Comparison of ENCODE assay signal across 7 cellular contexts in genomic region chr19:49664171-49665070, GRCh38. TPM values are rescaled to one million over a fixed set of nuclear protein-coding genes. Genes with fewer than 3 reads are reported as not detected.
DNase-seq lines count a peak whose midpoint lies in the region; ATAC-seq and TF ChIP-seq lines count a peak whose summit lies in the region.

No MANE protein-coding gene starts in this region.

- H3K9me3 ChIP-seq in Panc1 (ENCODE audit: control insufficient read depth, insufficient read depth, low read depth, low read length) (no peaks in the 10 kb centered on the region), fibroblast of lung (ENCODE audit: control insufficient read depth, insufficient read depth, low read depth, low read length) (no peaks in the 10 kb centered on the region)
- H3K9me3 ChIP-seq in naive thymus-derived CD4-positive, alpha-beta T cell (ENCODE audit: control insufficient read depth in 2 of 3, low read length in 3 of 3): no peaks in the 10 kb centered on the region

- POLR2A ChIA-PET in Panc1 (lab: Charles Lee): interaction anchor here (0.6 to 0.8 kb wide), 3 partner anchors 12 to 189 kb away, joined by 3 to 5 read pairs (median 4); partner anchors contain the start of genes PRMT1 and RRAS
- POLR2A ChIA-PET in naive thymus-derived CD4-positive, alpha-beta T cell (lab: Charles Lee): interaction anchor here (0.7 to 14.1 kb wide), 19 partner anchors 9 to 671 kb away, joined by 3 to 187 read pairs (median 5); partner anchors contain the start of genes AKT1S1, FUZ, GYS1 and NOSIP

- TSS peak; percentile 88 for BruUV-seq in Panc1 (replicated peaks; lab: Mats Ljungman, UMichigan)

- H3K27me3 ChIP-seq in Panc1 (ENCODE audit: control insufficient read depth, insufficient read depth, low read length): no peaks in the 10 kb centered on the region
- no peaks in the 10 kb centered on the region for H3K27me3 ChIP-seq in fibroblast of lung (ENCODE audit: control insufficient read depth, insufficient read depth, low read length)
- no peaks in the 10 kb centered on the region for H3K27me3 ChIP-seq in naive thymus-derived CD4-positive, alpha-beta T cell (ENCODE audit: control insufficient read depth in 2 of 2, insufficient read depth in 2 of 2, low read length in 2 of 2)

- peaks cover 16% of the 10 kb centered on the region for H3K79me2 ChIP-seq in fibroblast of lung (ENCODE audit: control insufficient read depth, insufficient read depth, low read length)

- peak overlapping the region; percentile 30 for H2AFZ ChIP-seq in fibroblast of lung (ENCODE audit: low read length)

- peak overlapping the region; percentile 93 for H3K27ac Mint-ChIP-seq in activated T-helper 1 cell treated with anti-CD3 and anti-CD28 coated beads, Interleukin-12 subunit alpha, Interleukin-12 subunit beta, Interleukin-2, Interleukin-4 antibody, amounts not matched to agents 30 ng/mL and 10 ng/mL and 1 ng/mL, durations not matched to agents 14 hours and 24 hours and 36 hours
- peak overlapping the region; percentile 96 to 99 (median 97) for H3K27ac Mint-ChIP-seq in naive thymus-derived CD4-positive, alpha-beta T cell
- H3K27ac Mint-ChIP-seq in stimulated activated memory B cell treated with anti-CD40 and anti-IgM and Interleukin-4, amounts not matched to agents 10 μg/mL and 1 μg/mL and 100 μg/mL, for 72 hours: peak overlapping the region; percentile 97

- peak; percentile 40 for DNase-seq in KG1 (lab: John Stamatoyannopoulos, UW)
- no peak for DNase-seq in Panc1 (ENCODE audit: low read depth, low spot score)
- peak; percentile 77 for DNase-seq in activated T-helper 1 cell treated with anti-CD3 and anti-CD28 coated beads, Interleukin-12 subunit alpha, Interleukin-12 subunit beta, Interleukin-2, Interleukin-4 antibody, amounts not matched to agents 30 ng/mL and 10 ng/mL and 1 ng/mL, durations not matched to agents 14 hours and 24 hours and 36 hours (ENCODE audit: low spot score)
- peak; percentile 68 to 69 for DNase-seq in fibroblast of lung (ENCODE audit: low read depth in 2 of 2)
- peak; percentile 77 to 89 (median 88) for DNase-seq in naive thymus-derived CD4-positive, alpha-beta T cell

- no peaks in the 10 kb centered on the region for H3K27me3 Mint-ChIP-seq in activated T-helper 1 cell treated with anti-CD3 and anti-CD28 coated beads, Interleukin-12 subunit alpha, Interleukin-12 subunit beta, Interleukin-2, Interleukin-4 antibody, amounts not matched to agents 30 ng/mL and 10 ng/mL and 1 ng/mL, durations not matched to agents 14 hours and 24 hours and 36 hours (ENCODE audit: insufficient read depth)
- H3K27me3 Mint-ChIP-seq in naive thymus-derived CD4-positive, alpha-beta T cell: peaks cover 0 to 2% (median 0%) of the 10 kb centered on the region in 5 donors
- H3K27me3 Mint-ChIP-seq in stimulated activated memory B cell treated with anti-CD40 and anti-IgM and Interleukin-4, amounts not matched to agents 10 μg/mL and 1 μg/mL and 100 μg/mL, for 72 hours: no peaks in the 10 kb centered on the region

- H3K9ac ChIP-seq in fibroblast of lung (ENCODE audit: insufficient read depth, low read length): peak overlapping the region; percentile 77

- H3K4me1 ChIP-seq in Panc1 (ENCODE audit: control insufficient read depth, insufficient read depth, low read length) (peaks cover 2% of the 10 kb centered on the region; the same call in 1 of the 2 replicates), fibroblast of lung (ENCODE audit: control insufficient read depth, extremely low read depth, insufficient read depth, low read length) (peaks cover 5% of the 10 kb centered on the region)
- H3K4me1 ChIP-seq in naive thymus-derived CD4-positive, alpha-beta T cell (ENCODE audit: control insufficient read depth in 2 of 2, insufficient read depth in 2 of 2, low read length in 2 of 2): peaks cover 23% of the 10 kb centered on the region in 2 donors

- H3K36me3 ChIP-seq in Panc1 (ENCODE audit: control insufficient read depth, insufficient read depth, low read length) (peaks cover 10% of the 10 kb centered on the region; the same call in 1 of the 2 replicates), fibroblast of lung (ENCODE audit: control insufficient read depth, insufficient read depth, low read length) (peaks cover 18% of the 10 kb centered on the region)
- peaks cover 0 to 47% (median 15%) of the 10 kb centered on the region in 3 experiments for H3K36me3 ChIP-seq in naive thymus-derived CD4-positive, alpha-beta T cell (ENCODE audit: control insufficient read depth in 2 of 3, insufficient read depth in 3 of 3, low read length in 3 of 3)

- no peaks in the 10 kb centered on the region for H4K20me1 ChIP-seq in fibroblast of lung (ENCODE audit: control insufficient read depth, extremely low read depth, insufficient read depth, low read length)

- H3K4me3 ChIP-seq in Panc1 (ENCODE audit: low read depth in 2 of 2, low read length in 2 of 2): peak overlapping the region; percentile 71 to 95
- H3K4me3 ChIP-seq in fibroblast of lung (replicated peaks in 1 of 4; ENCODE audit: control extremely low read depth in 1 of 4, insufficient read depth in 1 of 4, low read depth in 3 of 4, low read length in 4 of 4): peak overlapping the region; percentile 77 to 99 (median 90)
- H3K4me3 ChIP-seq in naive thymus-derived CD4-positive, alpha-beta T cell (ENCODE audit: low read length): peak overlapping the region; percentile 95

- in situ Hi-C loops in Panc1 (cut with HindIII; ENCODE audit: low pct_unique_long_range_greater_than_20kb, low sequenced_read_pairs): no loop called here

- intact Hi-C loops in Panc1 (cut with micrococcal nuclease; ENCODE audit: unreplicated experiment): no loop called here
- intact Hi-C loops in activated T-helper 1 cell treated with anti-CD3 and anti-CD28 coated beads, Interleukin-12 subunit alpha, Interleukin-12 subunit beta, Interleukin-2, Interleukin-4 antibody, amounts not matched to agents 30 ng/mL and 10 ng/mL and 1 ng/mL, durations not matched to agents 14 hours and 24 hours and 36 hours (cut with micrococcal nuclease): loop anchor here (1.0 kb wide), 4 partner anchors 12 to 74 kb away; partner anchors contain the start of gene SCAF1
- intact Hi-C loops in naive thymus-derived CD4-positive, alpha-beta T cell (cut with micrococcal nuclease): loop anchor here (1.0 to 2.0 kb wide), 10 partner anchors 12 to 546 kb away; partner anchors contain the start of genes AKT1S1 (in 1 of the 2), ALDH16A1 (in 1 of the 2), C19orf73 (in 1 of the 2) and NOSIP (in 1 of the 2)

- no peaks in the 10 kb centered on the region for H3K9me3 Mint-ChIP-seq in activated T-helper 1 cell treated with anti-CD3 and anti-CD28 coated beads, Interleukin-12 subunit alpha, Interleukin-12 subunit beta, Interleukin-2, Interleukin-4 antibody, amounts not matched to agents 30 ng/mL and 10 ng/mL and 1 ng/mL, durations not matched to agents 14 hours and 24 hours and 36 hours
- H3K9me3 Mint-ChIP-seq in naive thymus-derived CD4-positive, alpha-beta T cell: peaks cover 0 to 4% (median 0%) of the 10 kb centered on the region in 11 donors
- no peaks in the 10 kb centered on the region for H3K9me3 Mint-ChIP-seq in stimulated activated memory B cell treated with anti-CD40 and anti-IgM and Interleukin-4, amounts not matched to agents 10 μg/mL and 1 μg/mL and 100 μg/mL, for 72 hours

- no peak for TF ChIP-seq CTCF in Panc1 (IDR thresholded peaks at IDR 0.05)
- TF ChIP-seq CTCF in fibroblast of lung (conservative IDR thresholded peaks at IDR 0.05 in 1 of 2, IDR thresholded peaks at IDR 0.05 in 1 of 2; ENCODE audit: low read depth in 1 of 2, low read length in 2 of 2): no peak

- H3K4me2 ChIP-seq in fibroblast of lung (ENCODE audit: extremely low read depth, insufficient read depth, low read length): peak overlapping the region; percentile 92

- H3K4me3 Mint-ChIP-seq in activated T-helper 1 cell treated with anti-CD3 and anti-CD28 coated beads, Interleukin-12 subunit alpha, Interleukin-12 subunit beta, Interleukin-2, Interleukin-4 antibody, amounts not matched to agents 30 ng/mL and 10 ng/mL and 1 ng/mL, durations not matched to agents 14 hours and 24 hours and 36 hours: peak overlapping the region; percentile 98
- H3K4me3 Mint-ChIP-seq in naive thymus-derived CD4-positive, alpha-beta T cell: peak overlapping the region; percentile 97 to 100 (median 99)
- peak overlapping the region; percentile 100 for H3K4me3 Mint-ChIP-seq in stimulated activated memory B cell treated with anti-CD40 and anti-IgM and Interleukin-4, amounts not matched to agents 10 μg/mL and 1 μg/mL and 100 μg/mL, for 72 hours

- H3K27ac ChIP-seq in Panc1 (ENCODE audit: low read length): peak overlapping the region; percentile 90
- H3K27ac ChIP-seq in fibroblast of lung (ENCODE audit: insufficient read depth, low read length): peak overlapping the region; percentile 89
- peak overlapping the region; percentile 80 for H3K27ac ChIP-seq in naive thymus-derived CD4-positive, alpha-beta T cell (ENCODE audit: low read depth, low read length)

- H3K36me3 Mint-ChIP-seq in activated T-helper 1 cell treated with anti-CD3 and anti-CD28 coated beads, Interleukin-12 subunit alpha, Interleukin-12 subunit beta, Interleukin-2, Interleukin-4 antibody, amounts not matched to agents 30 ng/mL and 10 ng/mL and 1 ng/mL, durations not matched to agents 14 hours and 24 hours and 36 hours (ENCODE audit: low read depth): peaks cover 27% of the 10 kb centered on the region
- peaks cover 0 to 17% (median 4%) of the 10 kb centered on the region in 5 donors for H3K36me3 Mint-ChIP-seq in naive thymus-derived CD4-positive, alpha-beta T cell
- H3K36me3 Mint-ChIP-seq in stimulated activated memory B cell treated with anti-CD40 and anti-IgM and Interleukin-4, amounts not matched to agents 10 μg/mL and 1 μg/mL and 100 μg/mL, for 72 hours: peaks cover 23% of the 10 kb centered on the region

- peaks cover 32% of the 10 kb centered on the region for H3K4me1 Mint-ChIP-seq in activated T-helper 1 cell treated with anti-CD3 and anti-CD28 coated beads, Interleukin-12 subunit alpha, Interleukin-12 subunit beta, Interleukin-2, Interleukin-4 antibody, amounts not matched to agents 30 ng/mL and 10 ng/mL and 1 ng/mL, durations not matched to agents 14 hours and 24 hours and 36 hours (ENCODE audit: low read depth)
- peaks cover 24 to 53% (median 42%) of the 10 kb centered on the region in 7 donors for H3K4me1 Mint-ChIP-seq in naive thymus-derived CD4-positive, alpha-beta T cell
- H3K4me1 Mint-ChIP-seq in stimulated activated memory B cell treated with anti-CD40 and anti-IgM and Interleukin-4, amounts not matched to agents 10 μg/mL and 1 μg/mL and 100 μg/mL, for 72 hours: peaks cover 56% of the 10 kb centered on the region

- CTCF ChIA-PET in Panc1 (lab: Charles Lee): interaction anchor here (0.8 kb wide), 1 partner anchor 8 kb away, joined by 6 read pairs; no protein-coding TSS in a partner anchor
- CTCF ChIA-PET in naive thymus-derived CD4-positive, alpha-beta T cell (lab: Charles Lee): interaction anchor here (0.7 to 2.2 kb wide), 5 partner anchors 7 to 118 kb away, joined by 3 to 8 read pairs (median 3); partner anchors contain the start of gene RRAS

- ATAC-seq in GM18502 (IDR thresholded peaks at IDR 0.05; ENCODE audit: poor library complexity, unreplicated experiment) (peak; percentile 41), Panc1 (peak; percentile 77)
- peak; percentile 82 for ATAC-seq in naive thymus-derived CD4-positive, alpha-beta T cell
- peak; percentile 79 for ATAC-seq in stimulated activated memory B cell treated with anti-CD40 and anti-IgM and Interleukin-4, amounts not matched to agents 10 μg/mL and 1 μg/mL and 100 μg/mL, for 72 hours

RNA-seq across cellular contexts. Expression of gene IRF3, which starts 1.2 kb away (rescaled TPM):
- total RNA-seq in Panc1 (2021; ENCODE audit: unreplicated experiment) (109 TPM), fibroblast of lung (55.2 and 61.1 TPM in 2 replicates)
- polyA plus RNA-seq in Panc1 (2012; ENCODE audit: insufficient read length): 176 TPM
- total RNA-seq in activated T-helper 1 cell treated with anti-CD3 and anti-CD28 coated beads, Interleukin-12 subunit alpha, Interleukin-12 subunit beta, Interleukin-2, Interleukin-4 antibody, amounts not matched to agents 30 ng/mL and 10 ng/mL and 1 ng/mL, durations not matched to agents 14 hours and 24 hours and 36 hours: 149 and 156 TPM in 2 replicates
- 22.0 TPM in 2 replicates for polyA plus RNA-seq in fibroblast of lung
- polyA plus RNA-seq in fibroblast of lung (2012): 51.0 and 63.9 TPM in 2 replicates
- 93.7 and 106 TPM in 2 replicates for polyA minus RNA-seq in fibroblast of lung (ENCODE audit: low replicate concordance)
- 100 to 1,000 TPM; 176 to 346 (median 212) TPM for total RNA-seq in naive thymus-derived CD4-positive, alpha-beta T cell
- 10 to 100 TPM; 55.5 to 80.7 TPM for polyA plus RNA-seq in naive thymus-derived CD4-positive, alpha-beta T cell

RNA-seq across cellular contexts. Expression of gene BCL2L12, which starts 1.3 kb away (rescaled TPM):
- total RNA-seq in Panc1 (2021; ENCODE audit: unreplicated experiment): 69.6 TPM
- polyA plus RNA-seq in Panc1 (2012; ENCODE audit: insufficient read length): 59.0 TPM
- 72.2 and 73.7 TPM in 2 replicates for total RNA-seq in activated T-helper 1 cell treated with anti-CD3 and anti-CD28 coated beads, Interleukin-12 subunit alpha, Interleukin-12 subunit beta, Interleukin-2, Interleukin-4 antibody, amounts not matched to agents 30 ng/mL and 10 ng/mL and 1 ng/mL, durations not matched to agents 14 hours and 24 hours and 36 hours
- total RNA-seq in fibroblast of lung: 2.6 and 4.8 TPM in 2 replicates
- polyA plus RNA-seq in fibroblast of lung: 5.0 and 9.8 TPM in 2 replicates
- polyA plus RNA-seq in fibroblast of lung (2012): 16.4 and 30.3 TPM in 2 replicates
- 8.0 and 10.2 TPM in 2 replicates for polyA minus RNA-seq in fibroblast of lung (ENCODE audit: low replicate concordance)
- 10 to 100 TPM; 11.3 to 57.2 (median 22.6) TPM for total RNA-seq in naive thymus-derived CD4-positive, alpha-beta T cell
- polyA plus RNA-seq in naive thymus-derived CD4-positive, alpha-beta T cell: 10 to 100 TPM; 11.4 to 14.8 TPM

RNA-seq across cellular contexts. Expression of gene PRMT1, which starts 12.7 kb away (rescaled TPM):
- 219 TPM for total RNA-seq in Panc1 (2021; ENCODE audit: unreplicated experiment)
- 317 TPM for polyA plus RNA-seq in Panc1 (2012; ENCODE audit: insufficient read length)
- 450 and 462 TPM in 2 replicates for total RNA-seq in activated T-helper 1 cell treated with anti-CD3 and anti-CD28 coated beads, Interleukin-12 subunit alpha, Interleukin-12 subunit beta, Interleukin-2, Interleukin-4 antibody, amounts not matched to agents 30 ng/mL and 10 ng/mL and 1 ng/mL, durations not matched to agents 14 hours and 24 hours and 36 hours
- 261 and 298 TPM in 2 replicates for total RNA-seq in fibroblast of lung
- 184 and 288 TPM in 2 replicates for polyA plus RNA-seq in fibroblast of lung
- 184 and 274 TPM in 2 replicates for polyA plus RNA-seq in fibroblast of lung (2012)
- polyA minus RNA-seq in fibroblast of lung (ENCODE audit: low replicate concordance): 306 and 417 TPM in 2 replicates
- total RNA-seq in naive thymus-derived CD4-positive, alpha-beta T cell: 100 to 1,000 TPM in 1 of 5 experiments, 10 to 100 TPM in 4; 73.1 to 169 (median 95.3) TPM
- 100 to 1,000 TPM; 126 to 145 TPM for polyA plus RNA-seq in naive thymus-derived CD4-positive, alpha-beta T cell

RNA-seq across cellular contexts. Expression of gene SCAF1, which starts 22.4 kb away (rescaled TPM):
- total RNA-seq in Panc1 (2021; ENCODE audit: unreplicated experiment) (77.4 TPM), fibroblast of lung (7.4 and 11.9 TPM in 2 replicates)
- 62.1 TPM for polyA plus RNA-seq in Panc1 (2012; ENCODE audit: insufficient read length)
- 75.4 and 79.7 TPM in 2 replicates for total RNA-seq in activated T-helper 1 cell treated with anti-CD3 and anti-CD28 coated beads, Interleukin-12 subunit alpha, Interleukin-12 subunit beta, Interleukin-2, Interleukin-4 antibody, amounts not matched to agents 30 ng/mL and 10 ng/mL and 1 ng/mL, durations not matched to agents 14 hours and 24 hours and 36 hours
- 8.7 and 15.5 TPM in 2 replicates for polyA plus RNA-seq in fibroblast of lung
- 34.3 and 46.2 TPM in 2 replicates for polyA plus RNA-seq in fibroblast of lung (2012)
- polyA minus RNA-seq in fibroblast of lung (ENCODE audit: low replicate concordance): 16.0 and 30.5 TPM in 2 replicates
- total RNA-seq in naive thymus-derived CD4-positive, alpha-beta T cell: 10 to 100 TPM; 35.0 to 74.9 (median 48.8) TPM
- 1 to 10 TPM; 1.4 to 3.7 TPM for polyA plus RNA-seq in naive thymus-derived CD4-positive, alpha-beta T cell

RNA-seq across cellular contexts. Expression of gene RRAS, which starts 24.5 kb away (rescaled TPM):
- total RNA-seq in Panc1 (2021; ENCODE audit: unreplicated experiment) (64.4 TPM), fibroblast of lung (34.2 and 60.1 TPM in 2 replicates)
- 170 TPM for polyA plus RNA-seq in Panc1 (2012; ENCODE audit: insufficient read length)
- 4.4 and 4.7 TPM in 2 replicates for total RNA-seq in activated T-helper 1 cell treated with anti-CD3 and anti-CD28 coated beads, Interleukin-12 subunit alpha, Interleukin-12 subunit beta, Interleukin-2, Interleukin-4 antibody, amounts not matched to agents 30 ng/mL and 10 ng/mL and 1 ng/mL, durations not matched to agents 14 hours and 24 hours and 36 hours
- polyA plus RNA-seq in fibroblast of lung: 92.6 and 129 TPM in 2 replicates
- 144 and 191 TPM in 2 replicates for polyA plus RNA-seq in fibroblast of lung (2012)
- polyA minus RNA-seq in fibroblast of lung (ENCODE audit: low replicate concordance): 131 and 196 TPM in 2 replicates
- total RNA-seq in naive thymus-derived CD4-positive, alpha-beta T cell: 10 to 100 TPM; 11.0 to 18.6 (median 13.8) TPM
- 10 to 100 TPM; 31.8 to 37.0 TPM for polyA plus RNA-seq in naive thymus-derived CD4-positive, alpha-beta T cell
